ENCODE assay signal across 8 cellular contexts in genomic region chr2:159516241-159516758, GRCh38.
DNase-seq lines count a peak whose midpoint lies in the region; ATAC-seq and TF ChIP-seq lines count a peak whose summit lies in the region.

No MANE protein-coding gene starts in this region.

- H3K9me2 ChIP-seq in HCT116 (ENCODE audit: insufficient read depth), result no peaks in the 10 kb centered on the region

- no peak overlapping the region for H2BK12ac ChIP-seq in mesenchymal stem cell (ENCODE audit: low read length in 2 of 2)

- WGBS in mesenchymal stem cell, result 30% methylated on average over 3 of the region's 6 CpGs
- 3 to 4% methylated on average over 6 of the region's 6 CpGs for WGBS in upper lobe of left lung, 2 donors

- H3K36me3 ChIP-seq in HCT116 (ENCODE audit: control insufficient read depth in 1 of 2, insufficient read depth in 2 of 2, low read length in 2 of 2) (no peaks in the 10 kb centered on the region), duodenal mucosa (ENCODE audit: control insufficient read depth in 1 of 2, insufficient read depth in 2 of 2, low read length in 2 of 2) (no peaks in the 10 kb centered on the region), mesenchymal stem cell (ENCODE audit: control insufficient read depth in 1 of 2, insufficient read depth in 2 of 2, low read depth in 1 of 2, low read length in 2 of 2) (no peaks in the 10 kb centered on the region), upper lobe of left lung (no peaks in the 10 kb centered on the region)

- H2AFZ ChIP-seq in HCT116 (ENCODE audit: low read depth, low read length, poor library complexity, severe bottlenecking) (peak overlapping the region; percentile 79), mesenchymal stem cell (ENCODE audit: low read depth, low read length) (no peak overlapping the region)

- POLR2A ChIA-PET in HCT116 (lab: Charles Lee), result no interaction called here

- RAD21 ChIA-PET in HCT116 (lab: Charles Lee; ENCODE audit: low non-redundant PET in 1 of 2, low total read pairs in 2 of 2, uncharacterized antibody in 2 of 2, unreplicated experiment in 2 of 2), result no interaction called here

- H3K27ac ChIP-seq in HCT116 (ENCODE audit: low read depth, low read length) (peak overlapping the region; percentile 40; the same call in 1 of the 2 replicates), duodenal mucosa (ENCODE audit: low read depth, low read length) (peak overlapping the region; percentile 72), mesenchymal stem cell (ENCODE audit: low read length, poor library complexity, severe bottlenecking) (peak overlapping the region; percentile 40), upper lobe of left lung (peak overlapping the region; percentile 70 to 86 (median 82))

- H3K9ac ChIP-seq in HCT116 (ENCODE audit: low read length) (peak overlapping the region; percentile 67), duodenal mucosa (ENCODE audit: low read depth in 1 of 2, low read length in 2 of 2) (peak overlapping the region; percentile 7 to 71), mesenchymal stem cell (ENCODE audit: low read length) (peak overlapping the region; percentile 94)

- peak; percentile 78 for TF ChIP-seq RAD21 in HCT116 (IDR thresholded peaks at IDR 0.05; ENCODE audit: low read depth)

- TF ChIP-seq CTCF in HCT116 (IDR thresholded peaks at IDR 0.05 in 2 of 3, conservative IDR thresholded peaks at IDR 0.05 in 1 of 3; ENCODE audit: borderline replicate concordance in 1 of 3, insufficient read depth in 1 of 3, low read depth in 2 of 3, low read length in 2 of 3) (peak in 1 of 3 experiments; percentile 36; a peak in 2 of 6 replicates), LNCaP clone FGC (IDR thresholded peaks at IDR 0.05; ENCODE audit: control insufficient read depth, extremely low read depth, insufficient read depth) (peak; percentile 40), upper lobe of left lung (IDR thresholded peaks at IDR 0.05) (peak in 1 of 6 experiments; percentile 11)

- no peak overlapping the region for H3K23ac ChIP-seq in mesenchymal stem cell (ENCODE audit: low read length in 2 of 2)

- H3K4me1 ChIP-seq in HCT116 (ENCODE audit: control insufficient read depth in 1 of 2, insufficient read depth in 2 of 2, low read length in 2 of 2), result peaks cover 7 to 8% of the 10 kb centered on the region in 2 experiments; a peak in 3 of 4 replicates
- H3K4me1 ChIP-seq in duodenal mucosa (ENCODE audit: control insufficient read depth in 1 of 2, insufficient read depth in 2 of 2, low read length in 2 of 2), result peaks cover 2 to 32% of the 10 kb centered on the region in 2 donors
- H3K4me1 ChIP-seq in mesenchymal stem cell (ENCODE audit: control insufficient read depth, insufficient read depth, low read depth, low read length), result no peaks in the 10 kb centered on the region
- peaks cover 11 to 35% (median 21%) of the 10 kb centered on the region in 4 donors for H3K4me1 ChIP-seq in upper lobe of left lung

- 0 out of 2 replicates have a peak, but pooled peaks cover 2% of the 10 kb centered on the region for H3K79me2 ChIP-seq in HCT116 (ENCODE audit: insufficient read depth, low read length)

- peak; percentile 25 for DNase-seq in stimulated activated CD4-positive, alpha-beta T cell treated with anti-CD3 and anti-CD28 coated beads, Interleukin-4, amount 100 ng/mL, for 24 hours
- DNase-seq in stimulated activated CD4-positive, alpha-beta T cell treated with anti-CD3 and anti-CD28 coated beads, Interleukin-1b, Interleukin-23, amount 100 ng/mL, for 48 hours, result no peak
- DNase-seq in HCT116 (ENCODE audit: low read depth, low spot score), result peak; percentile 78
- DNase-seq in LNCaP clone FGC (ENCODE audit: low read depth), result peak; percentile 82
- peak; percentile 51 to 58 for DNase-seq in SHP77 (lab: John Stamatoyannopoulos, UW)
- peak; percentile 49 for DNase-seq in mesenchymal stem cell
- peak in 1 of 2 donors; percentile 32 for DNase-seq in upper lobe of left lung

- peaks cover 8% of the 10 kb centered on the region for H3K79me1 ChIP-seq in mesenchymal stem cell (replicated peaks; ENCODE audit: low read length, poor library complexity, severe bottlenecking)

- H3K4me2 ChIP-seq in HCT116 (ENCODE audit: low read length), result peak overlapping the region; percentile 84
- peak overlapping the region; percentile 70 for H3K4me2 ChIP-seq in mesenchymal stem cell (ENCODE audit: low read length, poor library complexity, severe bottlenecking)

- H3K9me3 ChIP-seq in HCT116 (ENCODE audit: control insufficient read depth in 1 of 2, insufficient read depth in 1 of 2, low read depth in 1 of 2, low read length in 2 of 2) (no peaks in the 10 kb centered on the region), duodenal mucosa (ENCODE audit: control insufficient read depth in 1 of 2, low read length in 2 of 2) (no peaks in the 10 kb centered on the region), mesenchymal stem cell (ENCODE audit: control insufficient read depth, low read length) (no peaks in the 10 kb centered on the region), upper lobe of left lung (no peaks in the 10 kb centered on the region)

- no peak overlapping the region for H3K14ac ChIP-seq in mesenchymal stem cell (ENCODE audit: low read length in 2 of 2)

- BruUV-seq in HCT116 (replicated peaks; lab: Mats Ljungman, UMichigan), result TSS peak; percentile 68

- no peak overlapping the region for H2BK120ac ChIP-seq in mesenchymal stem cell (ENCODE audit: low read depth, low read length)

- intact Hi-C loops in HCT116 (cut with micrococcal nuclease), result loop anchor here (5.0 kb wide), 1 partner anchor 196 kb away; the partner anchor contains the start of gene MARCHF7

- H2BK15ac ChIP-seq in mesenchymal stem cell (ENCODE audit: low read depth, poor library complexity, severe bottlenecking), result no peak overlapping the region

- peak overlapping the region; percentile 54 to 67 for H3K4me3 ChIP-seq in HCT116 (replicated peaks in 1 of 2; ENCODE audit: low read depth in 1 of 2, low read length in 2 of 2)
- H3K4me3 ChIP-seq in LNCaP clone FGC (ENCODE audit: low read depth, low read length), result peak overlapping the region; percentile 62
- peak overlapping the region; percentile 67 to 78 for H3K4me3 ChIP-seq in duodenal mucosa (ENCODE audit: low read depth in 1 of 2, low read length in 2 of 2)
- H3K4me3 ChIP-seq in mesenchymal stem cell (ENCODE audit: insufficient read depth in 1 of 2, low read depth in 1 of 2, low read length in 2 of 2), result peak overlapping the region in 1 of 2 experiments; percentile 78
- peak overlapping the region in 3 of 4 donors; percentile 35 to 47 (median 42) for H3K4me3 ChIP-seq in upper lobe of left lung

- H3K4ac ChIP-seq in mesenchymal stem cell (ENCODE audit: low read depth in 1 of 2, low read length in 2 of 2), result no peak overlapping the region

- no peak overlapping the region for H4K8ac ChIP-seq in mesenchymal stem cell (ENCODE audit: low read length)

- H2AK5ac ChIP-seq in mesenchymal stem cell (ENCODE audit: low read length, severe bottlenecking), result no peak overlapping the region

- no peak for TF ChIP-seq EP300 in upper lobe of left lung (IDR thresholded peaks at IDR 0.05)

- H2BK5ac ChIP-seq in mesenchymal stem cell (ENCODE audit: low read depth, low read length, poor library complexity, severe bottlenecking), result no peak overlapping the region

- no peaks in the 10 kb centered on the region for H4K20me1 ChIP-seq in HCT116 (ENCODE audit: insufficient read depth)

- ATAC-seq in HCT116 (peak; percentile 98), upper lobe of left lung (ENCODE audit: low FRiP score in 2 of 2) (peak; percentile 85 to 86)

- H3K18ac ChIP-seq in mesenchymal stem cell (ENCODE audit: low read depth in 1 of 2, low read length in 2 of 2), result no peak overlapping the region

- H4K91ac ChIP-seq in mesenchymal stem cell (ENCODE audit: low read length), result no peak overlapping the region

- peak; percentile 28 for TF ChIP-seq POLR2A in HCT116 (IDR thresholded peaks at IDR 0.05; ENCODE audit: borderline replicate concordance, extremely low read depth, insufficient read depth, insufficient read length)
- TF ChIP-seq POLR2A in upper lobe of left lung (IDR thresholded peaks at IDR 0.05), result peak in 2 of 4 donors; percentile 21 to 54

- H3K27me3 ChIP-seq in HCT116 (ENCODE audit: insufficient read depth, low read length) (no peaks in the 10 kb centered on the region), duodenal mucosa (ENCODE audit: control insufficient read depth in 1 of 2, insufficient read depth in 2 of 2, low read length in 2 of 2) (no peaks in the 10 kb centered on the region), mesenchymal stem cell (ENCODE audit: control insufficient read depth in 1 of 2, insufficient read depth in 1 of 2, low read length in 2 of 2) (no peaks in the 10 kb centered on the region), upper lobe of left lung (no peaks in the 10 kb centered on the region)

- CTCF ChIA-PET in HCT116 (lab: Charles Lee), result no interaction called here

TF ChIP-seq in HCT116, 20 proteins besides CTCF, POLR2A, EP300 and RAD21 (continues in another document):
- peak; percentile 47 for TF ChIP-seq JUND (IDR thresholded peaks at IDR 0.05)
- peak; percentile 54 for TF ChIP-seq CEBPB (IDR thresholded peaks at IDR 0.05; ENCODE audit: low read depth)
- TF ChIP-seq SP1 (IDR thresholded peaks at IDR 0.05; ENCODE audit: low read depth), result peak; percentile 43; the same call in 1 of the 2 replicates
- no peak for TF ChIP-seq EZH2phosphoT487 (IDR thresholded peaks at IDR 0.05; ENCODE audit: borderline replicate concordance)
- peak; percentile 28; the same call in 1 of the 2 replicates for TF ChIP-seq FOSL1 (IDR thresholded peaks at IDR 0.05; ENCODE audit: low read depth)
- peak; percentile 35; the same call in 1 of the 2 replicates for TF ChIP-seq SRF (IDR thresholded peaks at IDR 0.05; ENCODE audit: low read depth)
- TF ChIP-seq, protein P1, sequence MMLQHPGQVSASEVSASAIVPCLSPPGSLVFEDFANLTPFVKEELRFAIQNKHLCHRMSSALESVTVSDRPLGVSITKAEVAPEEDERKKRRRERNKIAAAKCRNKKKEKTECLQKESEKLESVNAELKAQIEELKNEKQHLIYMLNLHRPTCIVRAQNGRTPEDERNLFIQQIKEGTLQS (IDR thresholded peaks at IDR 0.05), result no peak
- no peak for TF ChIP-seq ZFX (IDR thresholded peaks at IDR 0.05)
- TF ChIP-seq TCF7L2 (IDR thresholded peaks at IDR 0.05; ENCODE audit: borderline replicate concordance, extremely low read depth, insufficient read depth, insufficient read length), result no peak
- peak; percentile 81 for TF ChIP-seq SIN3A (IDR thresholded peaks at IDR 0.05; ENCODE audit: low read depth)
- TF ChIP-seq YY1 (IDR thresholded peaks at IDR 0.05; ENCODE audit: extremely low read depth, insufficient replicate concordance, low read depth, low read length), result peak; percentile 89

Comparison
In these comparisons a context has a peak if more than half of its experiments do, and no peak if none do; other contexts are left out.
1. H3K9ac ChIP-seq: peak in every context shown above with its lines; median percentile 94 in mesenchymal stem cell; 67 in HCT116; 39 in duodenal mucosa.